ENCODE assay signal across 17 cellular contexts in the genomic region with DNA sequence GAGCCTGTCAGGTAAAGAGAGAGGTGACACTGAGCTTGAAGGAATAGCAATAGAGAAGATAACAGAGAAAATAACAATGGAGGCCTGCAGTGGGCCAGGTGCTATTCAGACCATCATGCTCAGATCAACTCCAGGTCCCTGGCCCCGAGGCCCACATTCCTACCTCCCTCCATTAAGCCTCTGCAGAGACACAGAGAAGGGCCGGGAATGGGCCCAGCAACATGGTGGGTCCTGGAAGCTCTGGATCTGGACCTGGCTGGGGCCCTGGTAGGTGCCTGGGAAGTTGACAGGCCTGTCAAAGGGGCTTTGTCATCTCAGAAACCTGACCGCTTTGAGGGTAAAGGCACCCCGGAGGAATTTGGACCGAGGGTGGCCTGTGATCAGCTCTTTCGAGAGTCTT.
"Had no signal": no experiment of that assay in that cellular context is flagged by ENCODE, and none has a peak within 500 bp of the region (broad histone marks: within the 10 kb centered on the region; RNA-seq: fewer than 3 reads in every experiment).

No MANE protein-coding gene starts in this region.

- DNase-seq: cerebellar nuclear complex; colonic mucosa; dermis blood vessel endothelial cell; erythroblast; foreskin keratinocyte; head of caudate nucleus; hippocampal formation; mammary epithelial cell; naive thymus-derived CD4-positive, alpha-beta T cell; nephron progenitor cell; small intestine; stimulated activated CD4-positive, alpha-beta T cell treated with anti-CD3 and anti-CD28 coated beads, Interleukin-12 subunit alpha, Interleukin-12 subunit beta, amount 100 ng/mL, for 4 hours; stimulated activated naive CD4-positive, alpha-beta T cell; stomach; trophoblast cell had no signal

- H3K36me3 ChIP-seq: colonic mucosa, neutrophil, right atrium auricular region, stomach had no signal

- H3K27ac Mint-ChIP-seq: naive thymus-derived CD4-positive, alpha-beta T cell; nephron progenitor cell had no signal

- H3K27ac ChIP-seq: colonic mucosa, foreskin keratinocyte, neutrophil had no signal

- H3K4me1 Mint-ChIP-seq: nephron progenitor cell had no signal

- H3K27me3 ChIP-seq: colonic mucosa, right atrium auricular region had no signal

- H3K9me3 ChIP-seq: colonic mucosa, neutrophil, right atrium auricular region, stomach had no signal

- ATAC-seq: naive thymus-derived CD4-positive, alpha-beta T cell had no signal

- H3K36me3 Mint-ChIP-seq: naive thymus-derived CD4-positive, alpha-beta T cell had no signal

- H3K4me1 ChIP-seq: colonic mucosa, foreskin keratinocyte had no signal

- H3K4me3 Mint-ChIP-seq: nephron progenitor cell had no signal

- H3K9me3 Mint-ChIP-seq: nephron progenitor cell had no signal
